In genomic region chr5:61055434-61056006, GRCh38 we compare ENCODE assay signal across 8 cellular contexts.
DNase-seq lines count a peak whose midpoint lies in the region; ATAC-seq and TF ChIP-seq lines count a peak whose summit lies in the region.

No MANE protein-coding gene starts in this region.

- no peaks in the 10 kb centered on the region for H3K9me2 ChIP-seq in Loucy (replicated peaks; ENCODE audit: low read depth, low read length)

- H3K27me3 ChIP-seq in Loucy (ENCODE audit: insufficient read depth, low read length, poor library complexity, severe bottlenecking), result no peaks in the 10 kb centered on the region
- no peaks in the 10 kb centered on the region for H3K27me3 ChIP-seq in RWPE2 (ENCODE audit: insufficient read depth, poor library complexity, severe bottlenecking)

- H3K4me3 Mint-ChIP-seq in osteocyte (ENCODE audit: unreplicated experiment), result no peak overlapping the region

- no peak overlapping the region for H3K27ac Mint-ChIP-seq in osteocyte (ENCODE audit: unreplicated experiment)

- no peaks in the 10 kb centered on the region for H3K79me2 ChIP-seq in Loucy (ENCODE audit: insufficient read depth, low read length)

- no peaks in the 10 kb centered on the region for H3K36me3 Mint-ChIP-seq in osteocyte (ENCODE audit: unreplicated experiment)

- peaks cover 27% of the 10 kb centered on the region for H3K4me1 Mint-ChIP-seq in osteocyte (ENCODE audit: unreplicated experiment)

- peak; percentile 60 for TF ChIP-seq CTCF in AG04449 (IDR thresholded peaks at IDR 0.05; ENCODE audit: insufficient read depth, low read length, missing control alignments)
- TF ChIP-seq CTCF in GM12874 (IDR thresholded peaks at IDR 0.05; ENCODE audit: insufficient read depth, low read depth, low read length), result peak; percentile 49; the same call in 1 of the 2 replicates
- peak; percentile 88 for TF ChIP-seq CTCF in Loucy (conservative IDR thresholded peaks at IDR 0.05; ENCODE audit: low read length)
- peak; percentile 90 for TF ChIP-seq CTCF in RWPE2 (IDR thresholded peaks at IDR 0.05; ENCODE audit: poor library complexity, severe bottlenecking)
- TF ChIP-seq CTCF in osteocyte (IDR thresholded peaks at IDR 0.05), result peak; percentile 71

- H2AFZ ChIP-seq in Loucy (ENCODE audit: low read length), result no peak overlapping the region

- CTCF ChIA-PET in AG04449 (lab: Yijun Ruan, JAX), result interaction anchor here (0.6 to 6.3 kb wide), 23 partner anchors 19 to 762 kb away, joined by 3 to 63 read pairs (median 3); partner anchors contain the start of gene ZSWIM6

- no peaks in the 10 kb centered on the region for H3K9me3 Mint-ChIP-seq in osteocyte (ENCODE audit: unreplicated experiment)

- H3K9ac ChIP-seq in Loucy (ENCODE audit: low read depth, low read length, poor library complexity, severe bottlenecking), result no peak overlapping the region

- 0 out of 3 replicates have a peak, but pooled peaks have one; percentile 24 for ATAC-seq in RWPE2 (ENCODE audit: low read depth)
- peak; percentile 59 for ATAC-seq in esophagus mucosa
- ATAC-seq in GM18870 (IDR thresholded peaks at IDR 0.05; ENCODE audit: unreplicated experiment), result no peak

- H3K9me3 ChIP-seq in Loucy (ENCODE audit: insufficient read depth, low read depth, low read length) (no peaks in the 10 kb centered on the region), RWPE2 (ENCODE audit: severe bottlenecking) (no peaks in the 10 kb centered on the region)

- peaks cover 5% of the 10 kb centered on the region for H4K20me1 ChIP-seq in Loucy (ENCODE audit: insufficient read depth, low read length, poor library complexity, severe bottlenecking)

- H3K4me1 ChIP-seq in Loucy (ENCODE audit: insufficient read depth, low read length, poor library complexity, severe bottlenecking), result no peaks in the 10 kb centered on the region
- peaks cover 37% of the 10 kb centered on the region for H3K4me1 ChIP-seq in RWPE2 (ENCODE audit: insufficient read depth, poor library complexity, severe bottlenecking)

- DNase-seq in AG04449 (ENCODE audit: low read depth, low spot score) (no peak), RWPE2 (ENCODE audit: low spot score) (no peak), osteocyte (ENCODE audit: extremely low spot score, unreplicated experiment) (no peak), 8988T (no peak)

- POLR2A ChIA-PET in AG04449 (lab: Yijun Ruan, JAX), result no interaction called here

- H3K4me2 ChIP-seq in Loucy (ENCODE audit: low read depth, low read length, poor library complexity, severe bottlenecking), result no peak overlapping the region

- H3F3A ChIP-seq in Loucy (ENCODE audit: low read depth), result no peaks in the 10 kb centered on the region

- no peak overlapping the region for H3K27ac ChIP-seq in RWPE2 (ENCODE audit: poor library complexity, severe bottlenecking)

- H3K4me3 ChIP-seq in AG04449 (ENCODE audit: low read depth, low read length) (no peak overlapping the region), Loucy (ENCODE audit: low read length, poor library complexity, severe bottlenecking) (no peak overlapping the region), RWPE2 (ENCODE audit: severe bottlenecking) (no peak overlapping the region)

- no peaks in the 10 kb centered on the region for H3K36me3 ChIP-seq in Loucy (ENCODE audit: insufficient read depth, low read length)
- no peaks in the 10 kb centered on the region for H3K36me3 ChIP-seq in RWPE2 (ENCODE audit: low read depth)

- no peaks in the 10 kb centered on the region for H3K27me3 Mint-ChIP-seq in osteocyte (ENCODE audit: unreplicated experiment)
